In genomic region chr3:186239321-186239720, GRCh38 we compare ENCODE assay signal across 9 cellular contexts.
A peak's percentile ranks its signal among the peaks of the same experiment; 100 is the strongest.
DNase-seq lines count a peak whose midpoint lies in the region; ATAC-seq and TF ChIP-seq lines count a peak whose summit lies in the region.
"Had no signal": no experiment of that assay in that cellular context is flagged by ENCODE, and none has a peak within 500 bp of the region (broad histone marks: within the 10 kb centered on the region; RNA-seq: fewer than 3 reads in every experiment).

No MANE protein-coding gene starts in this region.

- H3K9me3 ChIP-seq in MM.1S (replicated peaks; ENCODE audit: insufficient read depth, low read length) (no peaks in the 10 kb centered on the region), iPS-18a (ENCODE audit: control insufficient read depth, low read depth, low read length) (no peaks in the 10 kb centered on the region)

- H3K4me3 ChIP-seq in MM.1S (ENCODE audit: low read length) (no peak overlapping the region), iPS-18a (ENCODE audit: low read length) (no peak overlapping the region)

- ATAC-seq in GM19328 (IDR thresholded peaks at IDR 0.05; ENCODE audit: unreplicated experiment) (no peak), HG03571 (IDR thresholded peaks at IDR 0.05; ENCODE audit: unreplicated experiment) (no peak)

- no peaks in the 10 kb centered on the region for H4K20me1 ChIP-seq in MM.1S (ENCODE audit: insufficient read depth, low read length)

- no peaks in the 10 kb centered on the region for H3K36me3 ChIP-seq in MM.1S (replicated peaks; ENCODE audit: insufficient read depth, low read length)
- H3K36me3 ChIP-seq in iPS-18a (ENCODE audit: control insufficient read depth, low read depth, low read length) = no peaks in the 10 kb centered on the region

- H3K27ac ChIP-seq in MM.1S (ENCODE audit: low read length) (no peak overlapping the region), iPS-18a (ENCODE audit: low read length) (peak overlapping the region; percentile 7)

- peak; percentile 64 for DNase-seq in DMS 273 treated with DMSO at 0.1 percent for 48 hours (lab: John Stamatoyannopoulos, UW)
- no peak for DNase-seq in MM.1S
- peak; percentile 59 for DNase-seq in amniotic epithelial cell (ENCODE audit: low read depth)
- no peak for DNase-seq in activated effector memory CD4-positive, alpha-beta T cell treated with anti-CD3 and anti-CD28 coated beads, Interleukin-2, amount 50 U/mL, for 16 hours
- no peak for DNase-seq in COLO829 (ENCODE audit: low spot score)
- DNase-seq: effector CD4-positive, alpha-beta T cell had no signal

- H3K4me2 ChIP-seq in MM.1S (ENCODE audit: low read depth, low read length) = no peak overlapping the region

- no peaks in the 10 kb centered on the region for H3K27me3 ChIP-seq in MM.1S (replicated peaks; ENCODE audit: insufficient read depth, low read length)
- H3K27me3 ChIP-seq in iPS-18a (ENCODE audit: control insufficient read depth, insufficient read depth, low read length) = no peaks in the 10 kb centered on the region

- no peak overlapping the region for H2AFZ ChIP-seq in MM.1S (ENCODE audit: low read length)

- no peaks in the 10 kb centered on the region for H3K9me2 ChIP-seq in MM.1S (replicated peaks; ENCODE audit: insufficient read depth, low read length)

- H3K79me2 ChIP-seq in MM.1S (ENCODE audit: low read length) = peaks cover 27% of the 10 kb centered on the region

- H3K9ac ChIP-seq in MM.1S (ENCODE audit: low read length) (no peak overlapping the region), iPS-18a (ENCODE audit: low read length) (peak overlapping the region; percentile 1)

- peaks cover 9% of the 10 kb centered on the region for H3F3A ChIP-seq in MM.1S (ENCODE audit: insufficient read depth, low read length)

- TF ChIP-seq CTCF in MM.1S (IDR thresholded peaks at IDR 0.05; ENCODE audit: low read length) = 0 out of 2 replicates have a peak, but pooled peaks have one; percentile 9

- H3K4me1 ChIP-seq in MM.1S (ENCODE audit: low read length) = peaks cover 15% of the 10 kb centered on the region
- peaks cover 8% of the 10 kb centered on the region for H3K4me1 ChIP-seq in iPS-18a (ENCODE audit: control insufficient read depth, low read depth, low read length)

Comparison
In these comparisons a context has a peak if more than half of its experiments do, and no peak if none do; other contexts are left out.
1. DNase-seq: peak in DMS 273 treated with DMSO at 0.1 percent for 48 hours (single experiment) and amniotic epithelial cell (single experiment); none in MM.1S (single experiment), activated effector memory CD4-positive, alpha-beta T cell treated with anti-CD3 and anti-CD28 coated beads, Interleukin-2, amount 50 U/mL, for 16 hours (single experiment) and COLO829 (single experiment).